14 cellular contexts compared by ENCODE assay signal in genomic region chr17:75325348-75325747, GRCh38. TPM values are rescaled to one million over a fixed set of nuclear protein-coding genes. Genes with fewer than 3 reads are reported as not detected.
DNase-seq lines count a peak whose midpoint lies in the region; ATAC-seq and TF ChIP-seq lines count a peak whose summit lies in the region.
"Had no signal": no experiment of that assay in that cellular context is flagged by ENCODE, and none has a peak within 500 bp of the region (broad histone marks: within the 10 kb centered on the region; RNA-seq: fewer than 3 reads in every experiment).

No MANE protein-coding gene starts in this region.

- H3K27me3 Mint-ChIP-seq in endodermal cell (ENCODE audit: insufficient read depth): no peaks in the 10 kb centered on the region

- no peaks in the 10 kb centered on the region for H3K9me3 ChIP-seq in KOPT-K1 (ENCODE audit: insufficient read depth, low read length, poor library complexity, severe bottlenecking)
- H3K9me3 ChIP-seq in endodermal cell (ENCODE audit: control insufficient read depth, low read length): no peaks in the 10 kb centered on the region
- H3K9me3 ChIP-seq in gastrocnemius medialis: no peaks in the 10 kb centered on the region

- ATAC-seq in gastrocnemius medialis: no peak
- ATAC-seq in GM21737 (IDR thresholded peaks at IDR 0.05; ENCODE audit: unreplicated experiment): no peak

- H3K27ac Mint-ChIP-seq in endodermal cell: peak overlapping the region; percentile 90

- peaks cover 17% of the 10 kb centered on the region for H3K4me1 Mint-ChIP-seq in endodermal cell

- DNase-seq in DMS 273 (lab: John Stamatoyannopoulos, UW; ENCODE audit: unreplicated experiment) (peak; percentile 74), DMS 273 treated with DMSO at 0.1 percent for 48 hours (lab: John Stamatoyannopoulos, UW) (no peak), endodermal cell (peak; percentile 78), gastrocnemius medialis (no peak), caudate nucleus (lab: John Stamatoyannopoulos, UW) (no peak), RPMI8226 (no peak)
- DNase-seq: activated naive CD4-positive, alpha-beta T cell treated with Interleukin-2 at 50 U/mL for 16 hours; kidney; occipital lobe; SHP77 treated with DMSO at 0.1 percent for 48 hours; stimulated activated CD4-positive, alpha-beta T cell treated with anti-CD3 and anti-CD28 coated beads, Interleukin-2, amount 100 ng/mL, for 24 hours had no signal

- no peak overlapping the region for H3K4me3 Mint-ChIP-seq in endodermal cell

- H3K27ac ChIP-seq in KOPT-K1 (ENCODE audit: low read depth, low read length, poor library complexity, severe bottlenecking): peak overlapping the region; percentile 58
- no peak overlapping the region for H3K27ac ChIP-seq in endodermal cell (ENCODE audit: low read depth, low read length)
- H3K27ac ChIP-seq in gastrocnemius medialis: peak overlapping the region in 3 of 4 donors; percentile 2 to 47 (median 15)
- H3K27ac ChIP-seq in caudate nucleus (ENCODE audit: low read depth, low read length): no peak overlapping the region
- H3K27ac ChIP-seq: 22Rv1 had no signal

- whole genome bisulfite sequencing in endodermal cell (ENCODE audit: insufficient coverage in 1 of 2, insufficient read length in 1 of 2), 2 experiments: 95 to 97% methylated on average over 4 to 6 of the region's 6 CpGs

- no peaks in the 10 kb centered on the region for H3K27me3 ChIP-seq in endodermal cell (ENCODE audit: control insufficient read depth, insufficient read depth, low read length, poor library complexity, severe bottlenecking)
- no peaks in the 10 kb centered on the region for H3K27me3 ChIP-seq in gastrocnemius medialis

- no peak for TF ChIP-seq POLR2A in gastrocnemius medialis (IDR thresholded peaks at IDR 0.05)

- H3K4me1 ChIP-seq in endodermal cell (ENCODE audit: control insufficient read depth, insufficient read depth, low read length) (no peaks in the 10 kb centered on the region), gastrocnemius medialis (peaks cover 8 to 12% of the 10 kb centered on the region in 2 donors)

- no peaks in the 10 kb centered on the region for H3K9me3 Mint-ChIP-seq in endodermal cell

- H3K9ac ChIP-seq in endodermal cell (ENCODE audit: extremely low read depth, low read length, poor library complexity, severe bottlenecking): no peak overlapping the region

- H3K36me3 Mint-ChIP-seq in endodermal cell (ENCODE audit: low read depth): peaks cover 44% of the 10 kb centered on the region

- in situ Hi-C loops in gastrocnemius medialis (cut with MboI; ENCODE audit: low sequenced_read_pairs in 4 of 4): loop anchor here in 3 of 4 donors (5.0 to 10.0 kb wide), 3 partner anchors 82 to 89 kb away; partner anchors contain the start of gene GRB2 (in 1 of the 3)

- H3K4me3 ChIP-seq in endodermal cell (ENCODE audit: low read length): no peak overlapping the region
- no peak overlapping the region for H3K4me3 ChIP-seq in gastrocnemius medialis

- intact Hi-C loops in gastrocnemius medialis (cut with DNase I; ENCODE audit: low total_unique reads): no loop called here

- TF ChIP-seq CTCF in endodermal cell (conservative IDR thresholded peaks at IDR 0.05) (no peak), gastrocnemius medialis (IDR thresholded peaks at IDR 0.05 in 4 of 5, conservative IDR thresholded peaks at IDR 0.05 in 1 of 5) (no peak)

- H3K36me3 ChIP-seq in KOPT-K1 (ENCODE audit: insufficient read depth, low read length) (peaks cover 73% of the 10 kb centered on the region), endodermal cell (ENCODE audit: control insufficient read depth, insufficient read depth, low read length) (peaks cover 43% of the 10 kb centered on the region), gastrocnemius medialis (peaks cover 0 to 14% of the 10 kb centered on the region in 2 donors)

RNA-seq across cellular contexts. Expression of gene SLC25A19, which starts 36.1 kb away (rescaled TPM):
- total RNA-seq in endodermal cell (10 to 100 TPM; 10.6 to 10.7 TPM), gastrocnemius medialis (10 to 100 TPM in 3 of 4 donors, 1 to 10 TPM in 1; 6.1 to 18.7 (median 14.4) TPM)
- polyA plus RNA-seq in endodermal cell (2013, experiment 1 of 2): 7.9 TPM
- polyA plus RNA-seq in endodermal cell (2013, experiment 2 of 2): 6.2 TPM

RNA-seq across cellular contexts. Expression of gene MIF4GD, which starts 54.3 kb away (rescaled TPM):
- total RNA-seq in endodermal cell (10 to 100 TPM; 17.9 to 28.6 TPM), gastrocnemius medialis (10 to 100 TPM; 50.5 to 96.1 (median 72.4) TPM)
- polyA plus RNA-seq in endodermal cell (2013, experiment 1 of 2): 22.2 TPM
- 20.2 TPM for polyA plus RNA-seq in endodermal cell (2013, experiment 2 of 2)

Comparison
In these comparisons a context has a peak if more than half of its experiments do, and no peak if none do; other contexts are left out.
1. DNase-seq: peak in DMS 273 (single experiment) and endodermal cell (single experiment); none in DMS 273 treated with DMSO at 0.1 percent for 48 hours (single experiment), gastrocnemius medialis (0 of 2), caudate nucleus (0 of 61) and RPMI8226 (single experiment).
2. H3K27ac ChIP-seq: peak in KOPT-K1 (single experiment) and gastrocnemius medialis (3 of 4); none in endodermal cell (single experiment) and caudate nucleus (single experiment).